ENCODE assay signal across 8 cellular contexts in genomic region chr11:63613517-63614135, GRCh38. TPM values are rescaled to one million over a fixed set of nuclear protein-coding genes. Genes with fewer than 3 reads are reported as not detected.
DNase-seq lines count a peak whose midpoint lies in the region; ATAC-seq and TF ChIP-seq lines count a peak whose summit lies in the region.

No MANE protein-coding gene starts in this region.

- H3K36me3 Mint-ChIP-seq in activated T-cell treated with anti-CD3 and anti-CD28 coated beads, Interleukin-2, amount 50 U/mL, for 4 hours (ENCODE audit: insufficient read depth), result no peaks in the 10 kb centered on the region

- H3K36me3 ChIP-seq in GM06990 (ENCODE audit: control insufficient read depth, insufficient read depth, low read length), result no peaks in the 10 kb centered on the region
- H3K36me3 ChIP-seq in mucosa of stomach (ENCODE audit: control insufficient read depth, insufficient read depth, low read length), result no peaks in the 10 kb centered on the region

- H3K4me1 Mint-ChIP-seq in activated T-cell treated with anti-CD3 and anti-CD28 coated beads, Interleukin-2, amount 50 U/mL, for 4 hours (ENCODE audit: low read depth), result peaks cover 10% of the 10 kb centered on the region

- no peaks in the 10 kb centered on the region for H3K27me3 Mint-ChIP-seq in activated T-cell treated with anti-CD3 and anti-CD28 coated beads, Interleukin-2, amount 50 U/mL, for 4 hours (ENCODE audit: low read depth)

- H3K4me1 ChIP-seq in mucosa of stomach (ENCODE audit: control insufficient read depth, insufficient read depth, low read length), result peaks cover 17% of the 10 kb centered on the region

- peak; percentile 46 for DNase-seq in GM06990 (ENCODE audit: extremely low read depth, insufficient read length)
- peak; percentile 96 for DNase-seq in HuH-7 (ENCODE audit: low spot score)
- peak; percentile 17 for DNase-seq in activated T-cell treated with anti-CD3 and anti-CD28 coated beads, Interleukin-2, amount 50 U/mL, for 4 hours
- peak in 47 of 49 donors; percentile 43 to 89 (median 76) for DNase-seq in substantia nigra (lab: John Stamatoyannopoulos, UW)

- H3K4me3 ChIP-seq in GM06990 (replicated peaks; ENCODE audit: low read depth, low read length) (peak overlapping the region; percentile 74), mucosa of stomach (ENCODE audit: low read length) (peak overlapping the region; percentile 80)

- peak overlapping the region; percentile 80 for H3K4me3 Mint-ChIP-seq in activated T-cell treated with anti-CD3 and anti-CD28 coated beads, Interleukin-2, amount 50 U/mL, for 4 hours

- no peaks in the 10 kb centered on the region for H3K9me3 Mint-ChIP-seq in activated T-cell treated with anti-CD3 and anti-CD28 coated beads, Interleukin-2, amount 50 U/mL, for 4 hours

- no peaks in the 10 kb centered on the region for H3K9me3 ChIP-seq in mucosa of stomach (ENCODE audit: control insufficient read depth, low read length)

- H3K27me3 ChIP-seq in GM06990 (replicated peaks; ENCODE audit: control insufficient read depth, insufficient read depth, low read length) (no peaks in the 10 kb centered on the region), mucosa of stomach (ENCODE audit: control insufficient read depth, insufficient read depth, low read length) (no peaks in the 10 kb centered on the region)

- peak overlapping the region; percentile 82 for H3K9ac ChIP-seq in mucosa of stomach (ENCODE audit: low read length)

- peak overlapping the region; percentile 99 for H3K27ac ChIP-seq in substantia nigra (ENCODE audit: low read depth, low read length, poor library complexity, severe bottlenecking)

- TF ChIP-seq CTCF in GM06990 (IDR thresholded peaks at IDR 0.05; ENCODE audit: insufficient read depth, low read length, poor library complexity, severe bottlenecking), result no peak

- peak; percentile 68 to 77 for ATAC-seq in activated T-cell treated with anti-CD3 and anti-CD28 coated beads, Interleukin-2, amount 50 U/mL, for 4 hours
- ATAC-seq in esophagus mucosa, result peak; percentile 46
- ATAC-seq in HG03039 (IDR thresholded peaks at IDR 0.05; ENCODE audit: unreplicated experiment), result no peak
- ATAC-seq in HG03159 (IDR thresholded peaks at IDR 0.05; ENCODE audit: unreplicated experiment), result no peak

RNA-seq across cellular contexts. Expression of gene PLAAT3, which starts 0.6 kb away (rescaled TPM):
- 1 to 10 TPM in 1 of 3 donors, under 1 TPM in 2; 0.63 to 1.7 (median 0.90) TPM for total RNA-seq in activated T-cell treated with anti-CD3 and anti-CD28 coated beads, Interleukin-2, amount 50 U/mL, for 4 hours
- 3.2 TPM for total RNA-seq in esophagus mucosa

RNA-seq across cellular contexts. Expression of gene PLAAT2, which starts 50.4 kb away (rescaled TPM):
- total RNA-seq in activated T-cell treated with anti-CD3 and anti-CD28 coated beads, Interleukin-2, amount 50 U/mL, for 4 hours, result not detected
- total RNA-seq in esophagus mucosa, result 0.84 TPM

RNA-seq across cellular contexts. Expression of gene ATL3, which starts 57.5 kb away (rescaled TPM):
- total RNA-seq in activated T-cell treated with anti-CD3 and anti-CD28 coated beads, Interleukin-2, amount 50 U/mL, for 4 hours, result 10 to 100 TPM; 49.1 to 52.5 (median 49.8) TPM
- 51.9 TPM for total RNA-seq in esophagus mucosa

Comparison
In these comparisons a context has a peak if more than half of its experiments do, and no peak if none do; other contexts are left out.
1. DNase-seq: peak in every context shown above with its lines; median percentile 96 in HuH-7; 76 in substantia nigra; 46 in GM06990; 17 in activated T-cell treated with anti-CD3 and anti-CD28 coated beads, Interleukin-2, amount 50 U/mL, for 4 hours.
2. ATAC-seq: peak in activated T-cell treated with anti-CD3 and anti-CD28 coated beads, Interleukin-2, amount 50 U/mL, for 4 hours (2 of 2) and esophagus mucosa (single experiment); none in HG03039 (single experiment) and HG03159 (single experiment).